In the genomic region with DNA sequence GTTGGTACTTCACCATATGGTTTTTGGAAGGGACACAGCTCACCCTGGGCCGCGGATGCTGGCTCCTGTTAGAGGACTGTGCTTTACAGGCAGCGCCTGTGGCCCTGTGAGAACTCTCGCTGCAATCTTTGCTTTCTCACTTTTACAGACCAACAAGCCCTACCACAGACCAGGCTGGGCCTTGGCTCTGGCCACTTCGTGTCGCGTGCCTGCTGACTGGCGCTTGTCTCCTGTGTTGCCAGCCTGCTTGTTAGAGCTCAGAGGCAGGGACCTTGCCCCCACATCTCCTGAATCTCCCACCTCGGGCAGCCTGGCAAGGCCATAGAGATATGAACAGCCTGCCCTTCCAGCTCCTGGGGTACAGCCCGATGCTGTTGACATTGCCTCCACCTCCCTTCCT, we compare ENCODE assay signal across 24 cellular contexts. TPM values are rescaled to one million over a fixed set of nuclear protein-coding genes. Genes with fewer than 3 reads are reported as not detected.
DNase-seq lines count a peak whose midpoint lies in the region; ATAC-seq and TF ChIP-seq lines count a peak whose summit lies in the region.
"Had no signal": no experiment of that assay in that cellular context is flagged by ENCODE, and none has a peak within 500 bp of the region (broad histone marks: within the 10 kb centered on the region; RNA-seq: fewer than 3 reads in every experiment).

No MANE protein-coding gene starts in this region.

- DNase-seq in thoracic aorta (ENCODE audit: low spot score) (no peak), foreskin fibroblast (no peak), amygdala (lab: John Stamatoyannopoulos, UW) (no peak), mucosa of gallbladder (ENCODE audit: low spot score) (no peak)
- no peak for DNase-seq in stimulated activated CD4-positive, alpha-beta T cell treated with anti-CD3 and anti-CD28 coated beads, Interleukin-1b, Interleukin-23, amount 100 ng/mL, for 48 hours
- DNase-seq: activated CD8-positive, alpha-beta T cell treated with anti-CD3 and anti-CD28 coated beads for 36 hours; activated naive CD4-positive, alpha-beta T cell treated with anti-CD3 and anti-CD28 coated beads, Interleukin-2, amount 50 U/mL, for 16 hours; activated T-cell treated with anti-CD3 and anti-CD28 coated beads, Interleukin-2, amount 50 U/mL, for 48 hours; BE2C; COR-L47; H9; NCI-H1092 treated with DMSO at 0.1 percent for 48 hours; NCI-H2029; NCI-H345; NCI-H82; PC-9; stimulated activated CD4-positive, alpha-beta T cell treated with anti-CD3 and anti-CD28 coated beads, Interleukin-2, amount 100 ng/mL, for 48 hours had no signal

- H3K4me2 ChIP-seq in OCI-LY3 (ENCODE audit: low read length), result peak overlapping the region; percentile 100; the same call in 1 of the 2 replicates

- peaks cover 4% of the 10 kb centered on the region for H3K36me3 ChIP-seq in OCI-LY3 (replicated peaks; ENCODE audit: low read depth, low read length)
- H3K36me3 ChIP-seq in thoracic aorta, result no peaks in the 10 kb centered on the region
- H3K36me3 ChIP-seq: BE2C had no signal

- no peaks in the 10 kb centered on the region for H4K20me1 ChIP-seq in OCI-LY3 (ENCODE audit: insufficient read depth, low read length)

- H3K9me3 ChIP-seq in OCI-LY3 (ENCODE audit: insufficient read depth, low read length), result no peaks in the 10 kb centered on the region
- no peaks in the 10 kb centered on the region for H3K9me3 ChIP-seq in thoracic aorta
- H3K9me3 ChIP-seq: BE2C had no signal

- H3K4me1 ChIP-seq in OCI-LY3 (ENCODE audit: low read length) (peaks cover 64% of the 10 kb centered on the region), thoracic aorta (ENCODE audit: control insufficient read depth in 1 of 2, low read depth in 2 of 2) (peaks cover 41 to 73% of the 10 kb centered on the region in 2 donors)

- H3K27ac ChIP-seq in OCI-LY3 (ENCODE audit: low read length) (peak overlapping the region; percentile 53), cingulate gyrus (ENCODE audit: low read depth, low read length) (peak overlapping the region; percentile 66), layer of hippocampus (ENCODE audit: low read depth, low read length) (peak overlapping the region; percentile 17), thoracic aorta (peak overlapping the region; percentile 88 to 97)
- H3K27ac ChIP-seq: parathyroid adenoma had no signal

- no peak for TF ChIP-seq CTCF in OCI-LY3 (IDR thresholded peaks at IDR 0.05; ENCODE audit: low read depth, low read length)
- TF ChIP-seq CTCF in thoracic aorta (IDR thresholded peaks at IDR 0.05), result no peak
- TF ChIP-seq CTCF in foreskin fibroblast (IDR thresholded peaks at IDR 0.05; ENCODE audit: low read depth, low read length), result no peak

- H2AFZ ChIP-seq in OCI-LY3 (ENCODE audit: low read depth, low read length), result no peak overlapping the region
- H2AFZ ChIP-seq: parathyroid adenoma, PC-9 had no signal

- 0 out of 2 replicates have a peak, but pooled peaks cover 4% of the 10 kb centered on the region for H3K79me2 ChIP-seq in OCI-LY3 (ENCODE audit: low read length)
- H3K79me2 ChIP-seq: parathyroid adenoma had no signal

- H3K4me3 ChIP-seq in OCI-LY3 (ENCODE audit: low read length) (no peak overlapping the region), thoracic aorta (no peak overlapping the region), foreskin fibroblast (ENCODE audit: low read depth in 1 of 2, low read length in 2 of 2) (no peak overlapping the region)
- H3K4me3 ChIP-seq: coronary artery, PC-9 had no signal

- peak overlapping the region; percentile 19; the same call in 1 of the 2 replicates for H3K9ac ChIP-seq in OCI-LY3 (ENCODE audit: low read length)
- H3K9ac ChIP-seq: parathyroid adenoma had no signal

- no peaks in the 10 kb centered on the region for H3K27me3 ChIP-seq in OCI-LY3 (ENCODE audit: low read depth, low read length)
- no peaks in the 10 kb centered on the region for H3K27me3 ChIP-seq in layer of hippocampus (ENCODE audit: control insufficient read depth, insufficient read depth, low read length)
- H3K27me3 ChIP-seq in thoracic aorta (replicated peaks; ENCODE audit: insufficient read depth), result no peaks in the 10 kb centered on the region
- H3K27me3 ChIP-seq: BE2C had no signal

- no peak for ATAC-seq in thoracic aorta (ENCODE audit: insufficient number of reproducible peaks, low FRiP score, low read depth)
- ATAC-seq: activated CD8-positive, alpha-beta T cell treated with anti-CD3 and anti-CD28 coated beads for 36 hours; natural killer cell; WTC11 had no signal

RNA-seq across cellular contexts. Expression of gene SYNJ2, which starts 56.1 kb away (rescaled TPM):
- total RNA-seq in thoracic aorta (10 to 100 TPM; 30.6 to 48.5 TPM), mucosa of gallbladder (26.8 TPM)

Comparison
In these comparisons a context has a peak if more than half of its experiments do, and no peak if none do; other contexts are left out.
1. H3K27ac ChIP-seq: peak in every context shown above with its lines; median percentile 92 in thoracic aorta; 66 in cingulate gyrus; 53 in OCI-LY3; 17 in layer of hippocampus.